In the genomic region with DNA sequence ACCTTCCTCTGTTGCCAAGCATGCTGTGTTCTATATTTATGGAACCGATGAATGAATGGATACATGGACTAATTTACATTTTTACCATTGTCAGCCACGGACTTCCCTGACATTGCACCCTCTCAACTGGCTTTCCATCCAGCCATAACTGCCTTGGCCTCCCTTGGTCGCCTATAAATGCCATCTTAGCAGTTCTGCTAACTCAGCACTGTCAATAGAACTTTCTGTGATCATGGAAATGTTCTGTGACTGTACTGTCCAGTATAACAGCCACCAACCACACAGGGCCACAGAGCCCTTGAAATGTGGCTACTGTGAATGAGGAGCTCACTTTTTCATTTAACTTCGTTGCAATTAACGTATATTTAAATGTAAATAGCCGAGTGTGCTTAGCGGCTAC, we compare ENCODE assay signal across 39 cellular contexts. TPM values are rescaled to one million over a fixed set of nuclear protein-coding genes. Genes with fewer than 3 reads are reported as not detected.
"Had no signal": no experiment of that assay in that cellular context is flagged by ENCODE, and none has a peak within 500 bp of the region (broad histone marks: within the 10 kb centered on the region; RNA-seq: fewer than 3 reads in every experiment).

No MANE protein-coding gene starts in this region.

- H3K4me3 ChIP-seq: adrenal gland, body of pancreas, cardiac muscle cell had no signal

- H3K36me3 ChIP-seq: adrenal gland, brain microvascular endothelial cell, cardiac muscle cell had no signal

- DNase-seq: activated B cell treated with CpG ODN at 0.5 μM for 24 hours; activated CD4-positive, alpha-beta memory T cell treated with anti-CD3 and anti-CD28 coated beads for 36 hours; activated CD4-positive, alpha-beta T cell treated with anti-CD3 and anti-CD28 coated beads for 4 hours; activated CD4-positive, alpha-beta T cell treated with anti-CD3 and anti-CD28 coated beads, Interleukin-2, amount 10 ng/mL, durations not matched to agents 24 days and 14 days; activated CD4-positive, alpha-beta T cell treated with anti-CD3 and anti-CD28 coated beads, Interleukin-2, amount 50 U/mL, for 1 hour; activated CD4-positive, alpha-beta T cell treated with anti-CD3 and anti-CD28 coated beads, Interleukin-2, amount 50 U/mL, for 4 hours; activated CD4-positive, CD25-positive, alpha-beta regulatory T cell treated with anti-CD3 and anti-CD28 coated beads, Interleukin-2, amount 50 U/mL, for 72 hours; activated CD8-positive, alpha-beta memory T cell treated with anti-CD3 and anti-CD28 coated beads, Interleukin-2, amount 50 U/mL, for 4 hours; activated CD8-positive, alpha-beta T cell treated with anti-CD3 and anti-CD28 coated beads for 36 hours; activated effector memory CD4-positive, alpha-beta T cell treated with anti-CD3 and anti-CD28 coated beads, Interleukin-2, amount 50 U/mL, for 16 hours; activated gamma-delta T cell treated with Interleukin-2 at 50 U/mL for 16 hours; activated naive CD4-positive, alpha-beta T cell; activated naive CD4-positive, alpha-beta T cell treated with anti-CD3 and anti-CD28 coated beads for 36 hours; activated naive CD4-positive, alpha-beta T cell treated with anti-CD3 and anti-CD28 coated beads, Interleukin-2, amount 50 U/mL, for 16 hours; activated naive CD8-positive, alpha-beta T cell treated with anti-CD3 and anti-CD28 coated beads for 36 hours; activated T-cell treated with anti-CD3 and anti-CD28 coated beads for 4 hours; activated T-cell treated with anti-CD3 and anti-CD28 coated beads, Interleukin-2, amount 50 U/mL, for 1 hour; activated T-cell treated with anti-CD3 and anti-CD28 coated beads, Interleukin-2, amount 50 U/mL, for 4 hours; activated T-cell treated with anti-CD3 and anti-CD28 coated beads, Interleukin-2, amount 50 U/mL, for 72 hours; adrenal gland; amniotic stem cell; aorta; body of pancreas; brain microvascular endothelial cell; caudate nucleus; cerebellar nuclear complex; T-helper 1 cell; T-helper 2 cell; T-helper 9 cell had no signal

- H3K27me3 ChIP-seq: adrenal gland, body of pancreas, brain microvascular endothelial cell, cardiac muscle cell had no signal

- ATAC-seq: activated CD8-positive, alpha-beta T cell treated with anti-CD3 and anti-CD28 coated beads for 36 hours; activated naive CD4-positive, alpha-beta T cell treated with anti-CD3 and anti-CD28 coated beads, Interleukin-2, amount 50 U/mL, for 72 hours; activated T-cell treated with anti-CD3 and anti-CD28 coated beads, Interleukin-2, amount 50 U/mL, for 4 hours; activated T-cell treated with anti-CD3 and anti-CD28 coated beads, Interleukin-2, amount 50 U/mL, for 72 hours; activated T-helper 17 cell treated with anti-CD3 and anti-CD28 coated beads, Interleukin-2, amount 50 U/mL, for 72 hours; body of pancreas had no signal

- FAIRE-seq: astrocyte, bronchial epithelial cell, TTC549 had no signal

- H3K27ac ChIP-seq: adrenal gland, body of pancreas, brain microvascular endothelial cell, cardiac muscle cell, VCaP had no signal

- H3K4me1 ChIP-seq: adrenal gland, body of pancreas had no signal

- H3K9me3 ChIP-seq: adrenal gland, body of pancreas had no signal

RNA-seq across cellular contexts. Expression of a gene that starts 8.7 kb away (rescaled TPM):
- total RNA-seq: activated B cell treated with CpG ODN at 0.5 μM for 24 hours; activated CD4-positive, alpha-beta memory T cell treated with anti-CD3 and anti-CD28 coated beads for 36 hours; activated CD4-positive, alpha-beta T cell treated with anti-CD3 and anti-CD28 coated beads, Interleukin-2, amount 10 ng/mL, durations not matched to agents 24 days and 14 days; activated CD8-positive, alpha-beta memory T cell treated with anti-CD3 and anti-CD28 coated beads for 36 hours; activated CD8-positive, alpha-beta T cell treated with anti-CD3 and anti-CD28 coated beads for 36 hours; activated naive CD4-positive, alpha-beta T cell treated with anti-CD3 and anti-CD28 coated beads for 36 hours; activated naive CD4-positive, alpha-beta T cell treated with anti-CD3 and anti-CD28 coated beads, Interleukin-2, amount 50 U/mL, for 72 hours; activated naive CD8-positive, alpha-beta T cell treated with anti-CD3 and anti-CD28 coated beads for 36 hours; activated T-cell treated with anti-CD3 and anti-CD28 coated beads, Interleukin-2, amount 50 U/mL, for 4 hours; activated T-cell treated with anti-CD3 and anti-CD28 coated beads, Interleukin-2, amount 50 U/mL, for 72 hours; activated T-helper 1 cell treated with anti-CD3 and anti-CD28 coated beads, Interleukin-12 subunit alpha, Interleukin-12 subunit beta, Interleukin-2, Interleukin-4 antibody, amounts not matched to agents 30 ng/mL and 10 ng/mL and 1 ng/mL, durations not matched to agents 14 hours and 24 hours and 36 hours; activated T-helper 17 cell treated with anti-CD3 and anti-CD28 coated beads, Interleukin-2, amount 50 U/mL, for 72 hours; adrenal gland; aorta; astrocyte; body of pancreas; bronchial epithelial cell; cardiac muscle cell; chondrocyte had no signal
- polyA plus RNA-seq: cardiac muscle cell had no signal
